Comparison of ENCODE assay signal across 13 cellular contexts in genomic region chr11:79200398-79201070, GRCh38.
"Had no signal": no experiment of that assay in that cellular context is flagged by ENCODE, and none has a peak within 500 bp of the region (broad histone marks: within the 10 kb centered on the region; RNA-seq: fewer than 3 reads in every experiment).

No MANE protein-coding gene starts in this region.

- H3K36me3 ChIP-seq: cardiac muscle cell had no signal

- H3K4me3 ChIP-seq: cardiac muscle cell, skin epidermis had no signal

- DNase-seq: activated CD4-positive, alpha-beta T cell treated with anti-CD3 and anti-CD28 coated beads, Interleukin-2, amount 50 U/mL, for 1 hour; activated naive CD4-positive, alpha-beta T cell treated with Interleukin-2 at 50 U/mL for 16 hours; activated T-cell treated with anti-CD3 and anti-CD28 coated beads for 4 hours; naive thymus-derived CD8-positive, alpha-beta T cell; retina; stimulated activated CD4-positive, alpha-beta T cell treated with anti-CD3 and anti-CD28 coated beads, Interleukin-15, amount 100 ng/mL, for 24 hours; stimulated activated CD4-positive, alpha-beta T cell treated with anti-CD3 and anti-CD28 coated beads, Interleukin-4, amount 100 ng/mL, for 1 hour; stimulated activated naive CD4-positive, alpha-beta T cell treated with Interleukin-2 at 50 U/mL for 16 hours; substantia nigra had no signal

- FAIRE-seq: astrocyte, colon had no signal

- H3K27ac ChIP-seq: cardiac muscle cell, skin epidermis had no signal

- ATAC-seq: naive thymus-derived CD8-positive, alpha-beta T cell had no signal

- H3K27me3 ChIP-seq: cardiac muscle cell had no signal
